Comparison of ENCODE assay signal across 17 cellular contexts in the genomic region with DNA sequence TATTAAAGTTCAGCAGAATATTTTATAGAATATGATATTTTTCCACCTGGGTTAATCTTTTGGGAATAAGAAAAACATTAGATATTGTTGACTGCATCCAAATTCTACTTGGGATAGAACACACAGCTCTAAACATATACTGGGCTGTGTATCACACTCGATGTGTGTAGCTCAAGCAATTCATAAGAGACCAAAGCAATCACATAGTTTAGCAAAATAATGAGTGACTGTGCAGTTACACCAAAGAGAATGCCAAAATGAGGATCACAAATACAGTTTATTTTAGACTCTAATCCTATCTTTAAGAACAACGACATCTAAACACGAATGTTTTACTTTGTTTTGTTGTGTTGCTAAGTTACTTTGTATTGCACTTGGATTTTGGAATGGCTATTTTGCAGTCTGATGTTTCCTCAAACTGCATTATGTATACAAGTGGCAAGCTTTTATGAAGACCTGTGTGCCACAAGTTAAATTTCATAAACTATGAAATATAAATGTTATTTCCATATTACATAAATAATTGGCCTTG.
A peak's percentile ranks its signal among the peaks of the same experiment; 100 is the strongest.
DNase-seq lines count a peak whose midpoint lies in the region; ATAC-seq and FAIRE-seq lines count a peak whose summit lies in the region.
"Had no signal": no experiment of that assay in that cellular context is flagged by ENCODE, and none has a peak within 500 bp of the region (broad histone marks: within the 10 kb centered on the region; RNA-seq: fewer than 3 reads in every experiment).

No MANE protein-coding gene starts in this region.

- H3K4me1 ChIP-seq in mesenchymal stem cell (ENCODE audit: control insufficient read depth, insufficient read depth, low read depth, low read length) (peaks cover 3% of the 10 kb centered on the region), neuronal stem cell (ENCODE audit: control insufficient read depth in 2 of 2, insufficient read depth in 1 of 2, low read depth in 1 of 2, low read length in 2 of 2) (peaks cover 0 to 3% of the 10 kb centered on the region in 2 donors)

- H3K27ac ChIP-seq in mesenchymal stem cell (ENCODE audit: low read length, poor library complexity, severe bottlenecking) = no peak overlapping the region
- no peak overlapping the region for H3K27ac ChIP-seq in neuronal stem cell (replicated peaks; ENCODE audit: low read length)
- H3K27ac ChIP-seq: BLaER1 treated with 17β-estradiol and CSF1 and Interleukin-3, amounts not matched to agents 10 nM and 100 nM had no signal

- H2BK15ac ChIP-seq in mesenchymal stem cell (ENCODE audit: low read depth, poor library complexity, severe bottlenecking) (no peak overlapping the region), neuronal stem cell (ENCODE audit: low read length) (no peak overlapping the region)

- H3K23ac ChIP-seq in mesenchymal stem cell (ENCODE audit: low read length in 2 of 2) (no peak overlapping the region), neuronal stem cell (ENCODE audit: low read depth, low read length, poor library complexity) (no peak overlapping the region)

- H3K4me1 Mint-ChIP-seq in stimulated activated effector memory CD8-positive, alpha-beta T cell treated with anti-CD3 and anti-CD28 coated beads, Interleukin-12 subunit alpha, Interleukin-12 subunit beta, amount 100 ng/mL, for 72 hours = no peaks in the 10 kb centered on the region
- H3K4me1 Mint-ChIP-seq: IgD-negative memory B cell had no signal

- DNase-seq in LHCN-M2 (ENCODE audit: low read depth) (peak; percentile 45), dedifferentiated amniotic fluid mesenchymal stem cell (ENCODE audit: extremely low spot score) (peak; percentile 69), mesenchymal stem cell (peak; percentile 87), RCC 7860 (ENCODE audit: low spot score) (no peak), H7 (no peak), neuronal stem cell (ENCODE audit: low spot score) (no peak), NCI-H128 (lab: John Stamatoyannopoulos, UW; ENCODE audit: unreplicated experiment) (no peak)
- DNase-seq in stimulated activated effector memory CD8-positive, alpha-beta T cell treated with anti-CD3 and anti-CD28 coated beads, Interleukin-12 subunit alpha, Interleukin-12 subunit beta, amount 100 ng/mL, for 72 hours (ENCODE audit: low spot score in 2 of 2) = no peak
- DNase-seq: activated gamma-delta T cell, DMS79, hippocampal formation, left colon, NCI-H1105 had no signal

- H2BK12ac ChIP-seq in mesenchymal stem cell (ENCODE audit: low read length in 2 of 2) (no peak overlapping the region), neuronal stem cell (ENCODE audit: low read length) (no peak overlapping the region)

- 100% methylated on average over 1 of the region's 3 CpGs for WGBS in mesenchymal stem cell
- no CpG with 5 or more reads among the region's 3 CpGs for WGBS in neuronal stem cell (ENCODE audit: extremely low coverage in 2 of 2, insufficient read length in 2 of 2, insufficient replicate concordance in 1 of 2), 2 donors

- H3K9ac ChIP-seq in mesenchymal stem cell (ENCODE audit: low read length) (peak overlapping the region; percentile 58), neuronal stem cell (ENCODE audit: low read depth, low read length, poor library complexity) (no peak overlapping the region)
- H3K9ac ChIP-seq: BLaER1 treated with 17β-estradiol and CSF1 and Interleukin-3, amounts not matched to agents 10 nM and 100 nM had no signal

- H3K4ac ChIP-seq in mesenchymal stem cell (ENCODE audit: low read depth in 1 of 2, low read length in 2 of 2) (no peak overlapping the region), neuronal stem cell (ENCODE audit: low read length) (no peak overlapping the region)

- H3K4me2 ChIP-seq in mesenchymal stem cell (ENCODE audit: low read length, poor library complexity, severe bottlenecking) (no peak overlapping the region), neuronal stem cell (ENCODE audit: insufficient read depth, low read length, poor library complexity, severe bottlenecking) (no peak overlapping the region)
- H3K4me2 ChIP-seq: BLaER1 treated with 17β-estradiol and CSF1 and Interleukin-3, amounts not matched to agents 10 nM and 100 nM had no signal

- no peak overlapping the region for H4K91ac ChIP-seq in mesenchymal stem cell (ENCODE audit: low read length)
- no peak overlapping the region for H4K91ac ChIP-seq in neuronal stem cell (ENCODE audit: low read depth, low read length, poor library complexity)

- no peak overlapping the region for H3K4me3 ChIP-seq in mesenchymal stem cell (ENCODE audit: insufficient read depth in 1 of 2, low read depth in 1 of 2, low read length in 2 of 2)
- no peak overlapping the region for H3K4me3 ChIP-seq in H7 (ENCODE audit: insufficient read depth, low read depth, low read length)
- no peak overlapping the region for H3K4me3 ChIP-seq in neuronal stem cell (ENCODE audit: low read length in 2 of 2)
- H3K4me3 ChIP-seq: BLaER1 treated with 17β-estradiol and CSF1 and Interleukin-3, amounts not matched to agents 10 nM and 100 nM; HAP-1 had no signal

- no peak for FAIRE-seq in RCC 7860 (lab: Jason Lieb, UNC)

- H3K79me1 ChIP-seq in mesenchymal stem cell (replicated peaks; ENCODE audit: low read length, poor library complexity, severe bottlenecking) = peaks cover 2% of the 10 kb centered on the region
- H3K79me1 ChIP-seq in neuronal stem cell (ENCODE audit: low read depth, low read length) = no peaks in the 10 kb centered on the region

- H3K18ac ChIP-seq in mesenchymal stem cell (ENCODE audit: low read depth in 1 of 2, low read length in 2 of 2) = no peak overlapping the region
- H3K18ac ChIP-seq in neuronal stem cell (ENCODE audit: low read length) = no peak overlapping the region

- no peaks in the 10 kb centered on the region for H3K9me3 Mint-ChIP-seq in stimulated activated effector memory CD8-positive, alpha-beta T cell treated with anti-CD3 and anti-CD28 coated beads, Interleukin-12 subunit alpha, Interleukin-12 subunit beta, amount 100 ng/mL, for 72 hours
- H3K9me3 Mint-ChIP-seq: IgD-negative memory B cell, neural crest cell had no signal

- H3K27me3 ChIP-seq in mesenchymal stem cell (ENCODE audit: control insufficient read depth in 1 of 2, insufficient read depth in 1 of 2, low read length in 2 of 2) = no peaks in the 10 kb centered on the region
- H3K27me3 ChIP-seq in H7 (ENCODE audit: control insufficient read depth, insufficient read depth, low read length) = no peaks in the 10 kb centered on the region
- H3K27me3 ChIP-seq in neuronal stem cell (ENCODE audit: control insufficient read depth in 3 of 3, insufficient read depth in 3 of 3, low read depth in 1 of 3, low read length in 3 of 3) = no peaks in the 10 kb centered on the region
- H3K27me3 ChIP-seq: BLaER1 treated with 17β-estradiol and CSF1 and Interleukin-3, amounts not matched to agents 10 nM and 100 nM had no signal

- ATAC-seq in stimulated activated effector memory CD8-positive, alpha-beta T cell treated with anti-CD3 and anti-CD28 coated beads, Interleukin-12 subunit alpha, Interleukin-12 subunit beta, amount 100 ng/mL, for 72 hours = no peak
- ATAC-seq: left colon had no signal

- H3K27ac Mint-ChIP-seq in stimulated activated effector memory CD8-positive, alpha-beta T cell treated with anti-CD3 and anti-CD28 coated beads, Interleukin-12 subunit alpha, Interleukin-12 subunit beta, amount 100 ng/mL, for 72 hours = peak overlapping the region; percentile 18
- H3K27ac Mint-ChIP-seq: IgD-negative memory B cell had no signal

- no peak overlapping the region for H2BK120ac ChIP-seq in mesenchymal stem cell (ENCODE audit: low read depth, low read length)
- H2BK120ac ChIP-seq in neuronal stem cell (ENCODE audit: low read depth, low read length) = no peak overlapping the region

- no peaks in the 10 kb centered on the region for H3K9me3 ChIP-seq in mesenchymal stem cell (ENCODE audit: control insufficient read depth, low read length)
- no peaks in the 10 kb centered on the region for H3K9me3 ChIP-seq in neuronal stem cell (replicated peaks in 1 of 2; ENCODE audit: control insufficient read depth in 2 of 2, insufficient read depth in 1 of 2, low read depth in 1 of 2, low read length in 2 of 2)
- H3K9me3 ChIP-seq: BLaER1 treated with 17β-estradiol and CSF1 and Interleukin-3, amounts not matched to agents 10 nM and 100 nM; HAP-1 had no signal

- H3K36me3 ChIP-seq in mesenchymal stem cell (ENCODE audit: control insufficient read depth in 1 of 2, insufficient read depth in 2 of 2, low read depth in 1 of 2, low read length in 2 of 2) (peaks cover 8 to 77% of the 10 kb centered on the region in 2 experiments), H7 (replicated peaks; ENCODE audit: control insufficient read depth, insufficient read depth, low read length) (no peaks in the 10 kb centered on the region), neuronal stem cell (replicated peaks in 1 of 2; ENCODE audit: control insufficient read depth in 2 of 2, insufficient read depth in 2 of 2, low read length in 2 of 2) (peaks cover 20 to 93% of the 10 kb centered on the region in 2 donors)

- H2AK5ac ChIP-seq in mesenchymal stem cell (ENCODE audit: low read length, severe bottlenecking) (no peak overlapping the region), neuronal stem cell (ENCODE audit: low read depth, low read length) (no peak overlapping the region)

- no peak overlapping the region for H3K4me3 Mint-ChIP-seq in stimulated activated effector memory CD8-positive, alpha-beta T cell treated with anti-CD3 and anti-CD28 coated beads, Interleukin-12 subunit alpha, Interleukin-12 subunit beta, amount 100 ng/mL, for 72 hours
- H3K4me3 Mint-ChIP-seq: IgD-negative memory B cell, neural crest cell had no signal

- H4K8ac ChIP-seq in mesenchymal stem cell (ENCODE audit: low read length) (no peak overlapping the region), neuronal stem cell (ENCODE audit: low read depth, low read length) (no peak overlapping the region)

- H2AFZ ChIP-seq in mesenchymal stem cell (ENCODE audit: low read depth, low read length) = no peak overlapping the region
- H2AFZ ChIP-seq in neuronal stem cell (ENCODE audit: low read length) = no peak overlapping the region

- no peak overlapping the region for H3K14ac ChIP-seq in mesenchymal stem cell (ENCODE audit: low read length in 2 of 2)
- H3K14ac ChIP-seq in neuronal stem cell (ENCODE audit: low read length) = no peak overlapping the region

- H2BK5ac ChIP-seq in mesenchymal stem cell (ENCODE audit: low read depth, low read length, poor library complexity, severe bottlenecking) (no peak overlapping the region), neuronal stem cell (ENCODE audit: low read length) (no peak overlapping the region)

- H3K36me3 Mint-ChIP-seq in stimulated activated effector memory CD8-positive, alpha-beta T cell treated with anti-CD3 and anti-CD28 coated beads, Interleukin-12 subunit alpha, Interleukin-12 subunit beta, amount 100 ng/mL, for 72 hours = no peaks in the 10 kb centered on the region
- H3K36me3 Mint-ChIP-seq: IgD-negative memory B cell had no signal

Comparison
In these comparisons a context has a peak if more than half of its experiments do, and no peak if none do; other contexts are left out.
1. DNase-seq: peak in LHCN-M2 (single experiment), dedifferentiated amniotic fluid mesenchymal stem cell (single experiment) and mesenchymal stem cell (single experiment); none in stimulated activated effector memory CD8-positive, alpha-beta T cell treated with anti-CD3 and anti-CD28 coated beads, Interleukin-12 subunit alpha, Interleukin-12 subunit beta, amount 100 ng/mL, for 72 hours (0 of 2), RCC 7860 (single experiment), H7 (single experiment), neuronal stem cell (single experiment) and NCI-H128 (single experiment).